Comparison of ENCODE assay signal across 23 cellular contexts in the genomic region with DNA sequence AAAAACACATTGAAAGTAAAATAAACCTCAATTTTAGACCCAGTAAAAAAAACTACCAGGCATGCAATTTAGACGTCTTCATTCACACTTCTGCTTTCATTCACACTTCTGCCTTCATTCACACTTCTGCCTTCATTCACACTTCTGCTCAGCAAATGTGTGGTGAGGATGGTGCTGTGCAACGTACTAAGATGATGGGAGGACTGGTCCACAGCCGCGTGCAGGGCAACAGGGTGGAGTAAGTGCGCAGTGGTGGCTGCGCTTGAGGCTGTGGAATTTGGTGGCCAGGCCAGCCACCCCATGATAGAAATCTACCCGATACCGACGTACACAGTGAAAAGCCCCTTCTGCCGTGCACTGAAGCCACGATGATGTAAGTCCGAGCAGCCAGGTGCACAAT.
DNase-seq lines count a peak whose midpoint lies in the region; ATAC-seq, FAIRE-seq and TF ChIP-seq lines count a peak whose summit lies in the region.
"Had no signal": no experiment of that assay in that cellular context is flagged by ENCODE, and none has a peak within 500 bp of the region (broad histone marks: within the 10 kb centered on the region; RNA-seq: fewer than 3 reads in every experiment).

No MANE protein-coding gene starts in this region.

- no peaks in the 10 kb centered on the region for H3K36me3 ChIP-seq in GM06990 (ENCODE audit: control insufficient read depth, insufficient read depth, low read length)
- H3K36me3 ChIP-seq: adrenal gland, heart right ventricle, Peyer's patch, SJSA1, uterus had no signal

- no peak overlapping the region for H3K27ac Mint-ChIP-seq in natural killer cell treated with Interleukin-12 subunit alpha and Interleukin-12 subunit beta and Interleukin-15 and Interleukin-18, amount 100 ng/mL, for 72 hours
- H3K27ac Mint-ChIP-seq: activated CD4-positive, alpha-beta T cell treated with anti-CD3 and anti-CD28 coated beads for 36 hours; activated T-cell treated with anti-CD3 and anti-CD28 coated beads, Interleukin-2, amount 50 U/mL, for 24 hours; brain; T-helper 17 cell had no signal

- H3K4me3 ChIP-seq in GM06990 (replicated peaks; ENCODE audit: low read depth, low read length) = no peak overlapping the region
- no peak overlapping the region for H3K4me3 ChIP-seq in foreskin fibroblast (ENCODE audit: low read depth in 1 of 2, low read length in 2 of 2)
- H3K4me3 ChIP-seq: adrenal gland, heart right ventricle, Peyer's patch, SJSA1, smooth muscle cell, uterus had no signal

- H3K4me3 Mint-ChIP-seq in natural killer cell treated with Interleukin-12 subunit alpha and Interleukin-12 subunit beta and Interleukin-15 and Interleukin-18, amount 100 ng/mL, for 72 hours = no peak overlapping the region
- H3K4me3 Mint-ChIP-seq: activated CD4-positive, alpha-beta T cell treated with anti-CD3 and anti-CD28 coated beads for 36 hours; activated T-cell treated with anti-CD3 and anti-CD28 coated beads, Interleukin-2, amount 50 U/mL, for 24 hours; brain; naive B cell; T-helper 17 cell had no signal

- TF ChIP-seq CTCF in GM06990 (IDR thresholded peaks at IDR 0.05; ENCODE audit: insufficient read depth, low read length, poor library complexity, severe bottlenecking) (no peak), foreskin fibroblast (IDR thresholded peaks at IDR 0.05; ENCODE audit: low read depth, low read length) (no peak), D721Med (IDR thresholded peaks at IDR 0.05; ENCODE audit: insufficient read depth, missing control alignments) (no peak)

- no peaks in the 10 kb centered on the region; the same call in 1 of the 2 replicates for H3K27me3 ChIP-seq in GM06990 (replicated peaks; ENCODE audit: control insufficient read depth, insufficient read depth, low read length)
- H3K27me3 ChIP-seq: adrenal gland, heart right ventricle, Peyer's patch, SJSA1, uterus had no signal

- peaks cover 31 to 58% of the 10 kb centered on the region in 2 donors for H3K27me3 Mint-ChIP-seq in natural killer cell treated with Interleukin-12 subunit alpha and Interleukin-12 subunit beta and Interleukin-15 and Interleukin-18, amount 100 ng/mL, for 72 hours

- POLR2A ChIA-PET in HEK293T (lab: Yijun Ruan, JAX) = interaction anchor here (2.0 kb wide), 1 partner anchor 150 kb away, joined by 11 read pairs; a partner anchor contains a TSS

- CTCF ChIA-PET in HEK293T (lab: Yijun Ruan, JAX) = interaction anchor here (1.3 to 1.4 kb wide), 2 partner anchors 60 to 508 kb away, joined by 5 to 6 read pairs; no protein-coding TSS in a partner anchor

- no peaks in the 10 kb centered on the region for H3K36me3 Mint-ChIP-seq in natural killer cell treated with Interleukin-12 subunit alpha and Interleukin-12 subunit beta and Interleukin-15 and Interleukin-18, amount 100 ng/mL, for 72 hours
- H3K36me3 Mint-ChIP-seq: brain, naive B cell had no signal

- H3K9me3 Mint-ChIP-seq in natural killer cell treated with Interleukin-12 subunit alpha and Interleukin-12 subunit beta and Interleukin-15 and Interleukin-18, amount 100 ng/mL, for 72 hours = no peaks in the 10 kb centered on the region
- H3K9me3 Mint-ChIP-seq: activated T-cell treated with anti-CD3 and anti-CD28 coated beads, Interleukin-2, amount 50 U/mL, for 24 hours had no signal

- peaks cover 5 to 6% of the 10 kb centered on the region in 2 donors for H3K4me1 Mint-ChIP-seq in natural killer cell treated with Interleukin-12 subunit alpha and Interleukin-12 subunit beta and Interleukin-15 and Interleukin-18, amount 100 ng/mL, for 72 hours (ENCODE audit: low read depth in 2 of 2)
- H3K4me1 Mint-ChIP-seq: activated CD4-positive, alpha-beta T cell treated with anti-CD3 and anti-CD28 coated beads for 36 hours had no signal

- FAIRE-seq in D721Med (lab: Jason Lieb, UNC) = no peak

- DNase-seq in GM06990 (ENCODE audit: extremely low read depth, insufficient read length) (peak; percentile 57), SIG-M5 treated with dmso at 0.1 percent for 504 hours (lab: John Stamatoyannopoulos, UW; ENCODE audit: unreplicated experiment) (peak; percentile 73), SW 1271 (lab: John Stamatoyannopoulos, UW) (no peak), foreskin fibroblast (no peak), D721Med (ENCODE audit: insufficient read length, low spot score) (no peak), HEK293T (ENCODE audit: extremely low spot score) (no peak)
- DNase-seq in natural killer cell treated with Interleukin-12 subunit alpha and Interleukin-12 subunit beta and Interleukin-15 and Interleukin-18, amount 100 ng/mL, for 72 hours (ENCODE audit: low spot score) = no peak
- DNase-seq: activated naive CD4-positive, alpha-beta T cell; activated T-cell treated with anti-CD3 and anti-CD28 coated beads, Interleukin-2, amount 50 U/mL, for 24 hours; C1 segment of cervical spinal cord; effector memory CD4-positive, alpha-beta T cell; naive B cell; NCI-H2081 treated with DMSO at 0.1 percent for 48 hours; T-helper 17 cell; uterus had no signal

- peak; percentile 42 for ATAC-seq in HG02885 (IDR thresholded peaks at IDR 0.05; ENCODE audit: poor library complexity, unreplicated experiment)
- peak; percentile 70 to 72 for ATAC-seq in natural killer cell treated with Interleukin-12 subunit alpha and Interleukin-12 subunit beta and Interleukin-15 and Interleukin-18, amount 100 ng/mL, for 72 hours
- ATAC-seq: activated CD4-positive, alpha-beta T cell treated with anti-CD3 and anti-CD28 coated beads for 36 hours; T-helper 17 cell had no signal

TF ChIP-seq in HEK293T, 16 proteins besides CTCF, POLR2A, EP300 and RAD21:
- TF ChIP-seq SUZ12 (IDR thresholded peaks at IDR 0.05) = no peak
- TF ChIP-seq, protein P1, sequence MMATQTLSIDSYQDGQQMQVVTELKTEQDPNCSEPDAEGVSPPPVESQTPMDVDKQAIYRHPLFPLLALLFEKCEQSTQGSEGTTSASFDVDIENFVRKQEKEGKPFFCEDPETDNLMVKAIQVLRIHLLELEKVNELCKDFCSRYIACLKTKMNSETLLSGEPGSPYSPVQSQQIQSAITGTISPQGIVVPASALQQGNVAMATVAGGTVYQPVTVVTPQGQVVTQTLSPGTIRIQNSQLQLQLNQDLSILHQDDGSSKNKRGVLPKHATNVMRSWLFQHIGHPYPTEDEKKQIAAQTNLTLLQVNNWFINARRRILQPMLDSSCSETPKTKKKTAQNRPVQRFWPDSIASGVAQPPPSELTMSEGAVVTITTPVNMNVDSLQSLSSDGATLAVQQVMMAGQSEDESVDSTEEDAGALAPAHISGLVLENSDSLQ (IDR thresholded peaks at IDR 0.05) = no peak
- no peak for TF ChIP-seq LEF1 (IDR thresholded peaks at IDR 0.05; ENCODE audit: borderline replicate concordance)
- TF ChIP-seq ZNF384 (IDR thresholded peaks at IDR 0.05) = no peak
- no peak for TF ChIP-seq FOXM1 (IDR thresholded peaks at IDR 0.05; ENCODE audit: borderline replicate concordance)
- no peak for TF ChIP-seq HDGF (IDR thresholded peaks at IDR 0.05; ENCODE audit: borderline replicate concordance)
- no peak for TF ChIP-seq BHLHE40 (IDR thresholded peaks at IDR 0.05; ENCODE audit: borderline replicate concordance)
- TF ChIP-seq ARNT (IDR thresholded peaks at IDR 0.05) = no peak
- no peak for TF ChIP-seq FOXA1 (IDR thresholded peaks at IDR 0.05)
- TF ChIP-seq ELF4 (IDR thresholded peaks at IDR 0.05) = no peak
- TF ChIP-seq L3MBTL2 (conservative IDR thresholded peaks at IDR 0.05) = no peak
- TF ChIP-seq NFRKB (IDR thresholded peaks at IDR 0.05) = no peak
- TF ChIP-seq TARDBP (IDR thresholded peaks at IDR 0.05) = no peak
- TF ChIP-seq SP1 (IDR thresholded peaks at IDR 0.05) = no peak

Comparison
In these comparisons a context has a peak if more than half of its experiments do, and no peak if none do; other contexts are left out.
1. DNase-seq: peak in GM06990 (single experiment) and SIG-M5 treated with dmso at 0.1 percent for 504 hours (single experiment); none in natural killer cell treated with Interleukin-12 subunit alpha and Interleukin-12 subunit beta and Interleukin-15 and Interleukin-18, amount 100 ng/mL, for 72 hours (single experiment), SW 1271 (0 of 2), foreskin fibroblast (0 of 2), D721Med (single experiment) and HEK293T (single experiment).